In genomic region chrX:94695910-94696309, GRCh38 we compare ENCODE assay signal across 26 cellular contexts.
"Had no signal": no experiment of that assay in that cellular context is flagged by ENCODE, and none has a peak within 500 bp of the region (broad histone marks: within the 10 kb centered on the region; RNA-seq: fewer than 3 reads in every experiment).

No MANE protein-coding gene starts in this region.

- H3K27me3 ChIP-seq: stomach, transverse colon had no signal

- H3K27ac Mint-ChIP-seq: naive B cell, nephron had no signal

- DNase-seq: cortex of kidney; dorsolateral prefrontal cortex; effector CD8-positive, alpha-beta T cell; heart left ventricle; hippocampal formation; kidney; left cardiac atrium; left ventricle myocardium inferior; lower lobe of right lung; mesenchymal stem cell; midbrain; naive B cell; occipital lobe; pancreas; right cardiac atrium; small intestine; stimulated activated CD4-positive, alpha-beta T cell treated with anti-CD3 and anti-CD28 coated beads, Interleukin-12 subunit alpha, Interleukin-12 subunit beta, amount 100 ng/mL, for 4 hours; stimulated activated naive CD4-positive, alpha-beta T cell; stomach; substantia nigra; transverse colon had no signal

- H3K9me3 ChIP-seq: heart left ventricle, left ventricle myocardium inferior, lower lobe of right lung, pancreas, thoracic aorta, transverse colon had no signal

- H3K36me3 ChIP-seq: heart left ventricle, left ventricle myocardium inferior, lower lobe of right lung, pancreas, stomach, thoracic aorta, transverse colon had no signal

- ATAC-seq: esophagus mucosa, heart left ventricle, left cardiac atrium, lower lobe of right lung, pancreas, right cardiac atrium had no signal

- H3K27ac ChIP-seq: dorsolateral prefrontal cortex, heart left ventricle, left ventricle myocardium inferior, lower lobe of right lung, pancreas, stomach, thoracic aorta, transverse colon had no signal

- H3K4me3 ChIP-seq: dorsolateral prefrontal cortex, heart left ventricle, left ventricle myocardium inferior, lower lobe of right lung, pancreas, stomach, thoracic aorta, transverse colon had no signal

- FAIRE-seq: endometrium, frontal cortex, kidney, pancreas, small intestine had no signal

- H3K4me1 ChIP-seq: heart left ventricle, left ventricle myocardium inferior, lower lobe of right lung, pancreas, stomach, transverse colon had no signal

- H3K36me3 Mint-ChIP-seq: naive B cell had no signal

- H3K4me1 Mint-ChIP-seq: naive B cell, nephron had no signal

- H3K27me3 Mint-ChIP-seq: naive B cell had no signal

- H3K4me3 Mint-ChIP-seq: naive B cell, nephron had no signal
